ENCODE assay signal across 8 cellular contexts in the genomic region with DNA sequence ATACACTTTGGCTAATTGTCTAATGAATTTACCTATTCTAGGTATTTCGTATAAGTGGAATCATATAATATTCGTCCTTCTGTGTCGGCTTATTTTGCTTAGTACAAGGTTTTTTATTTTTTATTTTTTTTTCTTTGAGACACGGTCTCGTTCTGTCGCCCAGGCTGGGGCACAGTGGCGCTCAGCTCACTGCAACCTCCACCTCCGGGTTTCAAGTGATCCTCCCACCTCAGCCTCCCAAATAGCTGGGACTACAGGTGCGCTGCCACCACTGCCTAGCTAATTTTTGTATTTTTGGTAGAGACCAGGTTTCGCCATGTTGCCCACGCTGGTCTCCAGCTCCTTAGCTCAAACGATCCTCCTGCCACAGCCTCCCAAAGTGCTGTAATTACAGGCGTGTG. TPM values are rescaled to one million over a fixed set of nuclear protein-coding genes. Genes with fewer than 3 reads are reported as not detected.
A peak's percentile ranks its signal among the peaks of the same experiment; 100 is the strongest.
DNase-seq lines count a peak whose midpoint lies in the region; ATAC-seq and TF ChIP-seq lines count a peak whose summit lies in the region.

No MANE protein-coding gene starts in this region.

- peaks cover 78% of the 10 kb centered on the region for H3K4me1 ChIP-seq in DOHH2 (ENCODE audit: control insufficient read depth, low read length)
- peaks cover 40% of the 10 kb centered on the region for H3K4me1 ChIP-seq in SJCRH30
- no peaks in the 10 kb centered on the region for H3K4me1 ChIP-seq in esophagus (ENCODE audit: control insufficient read depth in 2 of 2, insufficient read depth in 2 of 2, low read length in 1 of 2)
- peaks cover 51% of the 10 kb centered on the region for H3K4me1 ChIP-seq in psoas muscle

- ATAC-seq in psoas muscle, result no peak
- no peak for ATAC-seq in HG03139 (IDR thresholded peaks at IDR 0.05; ENCODE audit: unreplicated experiment)

- WGBS in esophagus, 2 donors, result 63 to 66% methylated on average over 13 of the region's 13 CpGs
- WGBS in psoas muscle, 3 donors, result 68 to 71% (median 68%) methylated on average over 13 of the region's 13 CpGs
- 62 to 63% methylated on average over 13 of the region's 13 CpGs for WGBS in lower leg skin, 2 donors

- intact Hi-C loops in psoas muscle (cut with DNase I), result loop anchor here in 1 of 2 donors (2.0 kb wide), 1 partner anchor 15 kb away; no protein-coding TSS in a partner anchor
- intact Hi-C loops in lower leg skin (cut with DNase I; ENCODE audit: low total_unique reads), result no loop called here

- H3K36me3 ChIP-seq in DOHH2 (ENCODE audit: control insufficient read depth, low read length) (no peaks in the 10 kb centered on the region), SJCRH30 (peaks cover 2% of the 10 kb centered on the region; the same call in 1 of the 2 replicates), esophagus (ENCODE audit: control insufficient read depth in 2 of 2, insufficient read depth in 2 of 2, low read length in 1 of 2) (no peaks in the 10 kb centered on the region), psoas muscle (ENCODE audit: insufficient read depth in 1 of 2, low read depth in 1 of 2) (no peaks in the 10 kb centered on the region)

- H3K9me2 ChIP-seq in DOHH2 (replicated peaks; ENCODE audit: control insufficient read depth, low read length), result no peaks in the 10 kb centered on the region

- H3K9me3 ChIP-seq in DOHH2 (ENCODE audit: control insufficient read depth, insufficient read depth, low read length) (no peaks in the 10 kb centered on the region), SJCRH30 (replicated peaks) (no peaks in the 10 kb centered on the region), esophagus (ENCODE audit: control insufficient read depth in 2 of 2, insufficient read depth in 1 of 2, low read depth in 1 of 2, low read length in 1 of 2) (no peaks in the 10 kb centered on the region), psoas muscle (no peaks in the 10 kb centered on the region)

- H3K4me3 ChIP-seq in DOHH2 (ENCODE audit: low read length) (peak overlapping the region; percentile 87), SJCRH30 (peak overlapping the region; percentile 94), esophagus (ENCODE audit: low read depth in 1 of 2, low read length in 2 of 2) (peak overlapping the region; percentile 64 to 67), psoas muscle (peak overlapping the region; percentile 83), lower leg skin (ENCODE audit: low read depth, poor library complexity, severe bottlenecking) (no peak overlapping the region)

- H3K27ac ChIP-seq in DOHH2 (ENCODE audit: low read depth, low read length) (peak overlapping the region; percentile 96), SJCRH30 (peak overlapping the region; percentile 99), esophagus (ENCODE audit: low read depth in 2 of 2, low read length in 1 of 2) (peak overlapping the region; percentile 98 to 99), psoas muscle (peak overlapping the region; percentile 99)

- H3F3A ChIP-seq in DOHH2 (ENCODE audit: control insufficient read depth, insufficient read depth), result peaks cover 50% of the 10 kb centered on the region

- H3K27me3 ChIP-seq in DOHH2 (ENCODE audit: control insufficient read depth, low read length), result no peaks in the 10 kb centered on the region
- no peaks in the 10 kb centered on the region for H3K27me3 ChIP-seq in SJCRH30
- no peaks in the 10 kb centered on the region for H3K27me3 ChIP-seq in esophagus (ENCODE audit: control insufficient read depth in 1 of 2, insufficient read depth in 2 of 2, low read length in 2 of 2)
- no peaks in the 10 kb centered on the region for H3K27me3 ChIP-seq in psoas muscle (ENCODE audit: insufficient read depth in 3 of 3, low read length in 2 of 3)

- no peak for DNase-seq in SJCRH30
- DNase-seq in psoas muscle, result no peak
- DNase-seq in NCI-H2107 (lab: John Stamatoyannopoulos, UW), result no peak
- DNase-seq in lower leg skin (ENCODE audit: low spot score in 2 of 2), result no peak
- no peak for DNase-seq in GM19238 (ENCODE audit: insufficient read length, low spot score)

- H4K20me1 ChIP-seq in DOHH2 (ENCODE audit: control insufficient read depth, insufficient read depth, low read depth, low read length), result no peaks in the 10 kb centered on the region

- H3K79me2 ChIP-seq in DOHH2 (ENCODE audit: control insufficient read depth, low read length), result no peaks in the 10 kb centered on the region

- H3K4me2 ChIP-seq in DOHH2 (ENCODE audit: low read length), result peak overlapping the region; percentile 90

- no peak for TF ChIP-seq CTCF in DOHH2 (IDR thresholded peaks at IDR 0.05; ENCODE audit: low read depth, low read length, poor library complexity, severe bottlenecking)
- TF ChIP-seq CTCF in psoas muscle (IDR thresholded peaks at IDR 0.05), result no peak
- TF ChIP-seq CTCF in lower leg skin (IDR thresholded peaks at IDR 0.05), result no peak

- TF ChIP-seq POLR2A in lower leg skin (IDR thresholded peaks at IDR 0.05), result no peak

RNA-seq across cellular contexts. Expression of a gene that starts 38.2 kb away (rescaled TPM):
- 81.6 and 88.4 TPM in 2 replicates for total RNA-seq in SJCRH30 (2014; rRNA removed; shearing (Covaris generic))
- polyA plus RNA-seq in esophagus (100 to 1,000 TPM; 314 to 323 TPM), psoas muscle (100 to 1,000 TPM; 522 to 746 (median 549) TPM)
- total RNA-seq in psoas muscle (100 to 1,000 TPM; 423 to 683 (median 522) TPM), lower leg skin (100 to 1,000 TPM; 148 to 247 (median 186) TPM)
